In the genomic region with DNA sequence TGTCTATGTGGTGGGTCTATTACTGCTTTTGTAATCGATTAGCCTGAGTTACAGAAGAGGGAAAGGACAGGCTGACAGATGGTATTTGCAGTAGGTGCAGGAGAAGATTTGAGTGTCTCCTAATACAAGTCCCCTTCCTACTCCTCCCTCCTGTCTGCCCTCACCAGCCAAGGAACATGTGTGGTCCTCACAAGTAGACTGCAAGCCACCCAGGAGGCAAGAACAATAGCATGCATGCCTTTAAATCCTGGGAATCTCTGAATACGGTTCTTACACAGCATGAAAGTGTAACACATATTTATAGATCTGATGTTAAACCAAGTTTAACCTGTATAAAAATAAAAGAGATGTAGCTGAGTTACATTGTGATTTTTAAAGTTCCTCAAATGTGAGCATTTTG, we compare ENCODE assay signal across 8 cellular contexts.
"Had no signal": no experiment of that assay in that cellular context is flagged by ENCODE, and none has a peak within 500 bp of the region (broad histone marks: within the 10 kb centered on the region; RNA-seq: fewer than 3 reads in every experiment).

No MANE protein-coding gene starts in this region.

- H3K27ac Mint-ChIP-seq: H9, HFFc6, IgD-negative memory B cell had no signal

- H3K4me1 Mint-ChIP-seq: IgD-negative memory B cell had no signal

- H3K4me3 Mint-ChIP-seq: H9, HFFc6, IgD-negative memory B cell had no signal

- H2AFZ ChIP-seq: GM23248 had no signal

- H3K9ac ChIP-seq: GM23248 had no signal

- H3K9me3 Mint-ChIP-seq: H9, HFFc6, IgD-negative memory B cell had no signal

- H3K4me3 ChIP-seq: GM23248, K562 had no signal

- DNase-seq: GM23248, GOT3, H9, HCEC 1CT, HFFc6 had no signal

- H3K27ac ChIP-seq: GM23248, HL-60 had no signal
